25 cellular contexts compared by ENCODE assay signal in the genomic region with DNA sequence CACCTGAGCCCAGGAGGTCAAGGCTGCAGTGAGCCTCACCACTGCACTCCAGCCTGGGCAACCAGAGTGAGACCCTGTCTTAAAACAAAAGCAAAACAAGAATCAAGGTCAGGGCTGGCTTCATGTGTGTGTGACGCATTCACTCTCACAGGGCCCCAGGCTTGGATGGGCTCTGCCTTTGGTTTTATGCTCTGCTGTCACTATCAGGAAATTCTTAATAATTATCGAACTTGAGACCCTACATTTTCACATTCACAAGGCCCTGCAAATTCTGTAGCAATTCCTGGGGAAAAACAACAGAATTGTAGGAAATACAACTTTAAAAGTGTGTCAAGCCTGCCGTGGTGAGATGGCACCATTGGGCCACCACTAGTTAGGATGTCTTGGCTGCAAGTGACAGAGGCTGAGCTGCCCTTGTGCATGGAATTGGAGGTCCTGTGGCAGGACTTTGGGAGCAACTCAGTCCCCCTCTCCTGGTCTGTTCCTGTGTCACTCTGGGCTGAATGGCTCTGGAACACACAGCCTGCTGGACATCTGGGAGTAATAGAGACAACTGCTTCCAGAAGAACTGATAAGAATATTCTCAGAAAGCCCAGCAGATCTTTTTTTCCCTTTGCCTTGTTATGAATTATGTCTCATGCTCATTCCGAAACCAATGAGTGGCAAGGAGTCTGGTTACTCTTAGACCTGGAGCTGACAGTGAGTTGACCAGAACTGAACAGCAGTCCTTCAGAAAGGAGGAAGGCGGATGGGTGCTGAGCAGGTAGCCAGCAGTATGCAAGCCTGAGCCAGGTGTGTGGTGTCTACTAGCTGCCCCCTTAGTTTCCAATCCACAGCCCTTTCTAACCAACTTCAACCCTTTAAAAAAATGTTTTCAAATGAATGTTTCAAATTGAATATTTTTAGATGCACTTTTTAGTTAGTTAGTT.
"Had no signal": no experiment of that assay in that cellular context is flagged by ENCODE, and none has a peak within 500 bp of the region (broad histone marks: within the 10 kb centered on the region; RNA-seq: fewer than 3 reads in every experiment).

No MANE protein-coding gene starts in this region.

- ATAC-seq: mucosa of descending colon; naive thymus-derived CD4-positive, alpha-beta T cell; natural killer cell treated with Interleukin-12 subunit alpha and Interleukin-12 subunit beta and Interleukin-15 and Interleukin-18, amount 100 ng/mL, for 72 hours; pancreas; right cardiac atrium; stimulated activated naive B cell treated with anti-CD40 and anti-IgM and Interleukin-4, amounts not matched to agents 10 μg/mL and 1 μg/mL and 100 μg/mL, for 72 hours; stimulated activated naive CD8-positive, alpha-beta T cell treated with anti-CD3 and anti-CD28 coated beads, Interleukin-15, Interleukin-2, amounts not matched to agents 100 U/mL and 50 U/mL, for 24 hours had no signal

- DNase-seq: islet precursor cell; left ventricle myocardium inferior; mesendoderm; midbrain; mucosa of descending colon; naive thymus-derived CD4-positive, alpha-beta T cell; pancreas; posterior cingulate gyrus; retina; right cardiac atrium; stimulated activated CD4-positive, alpha-beta T cell treated with anti-CD3 and anti-CD28 coated beads, Interleukin-12 subunit alpha, Interleukin-12 subunit beta, amount 100 ng/mL, for 4 hours; stimulated activated CD4-positive, alpha-beta T cell treated with anti-CD3 and anti-CD28 coated beads, Interleukin-15, amount 100 ng/mL, for 24 hours; stimulated activated CD4-positive, alpha-beta T cell treated with anti-CD3 and anti-CD28 coated beads, Interleukin-2, amount 100 ng/mL, for 24 hours; stimulated activated CD4-positive, alpha-beta T cell treated with anti-CD3 and anti-CD28 coated beads, Interleukin-4, amount 100 ng/mL, for 1 hour; stimulated activated naive B cell treated with anti-CD40 and anti-IgM and Interleukin-4, amounts not matched to agents 10 μg/mL and 1 μg/mL and 100 μg/mL, for 72 hours; stimulated activated naive CD8-positive, alpha-beta T cell treated with anti-CD3 and anti-CD28 coated beads, Interleukin-15, Interleukin-2, amounts not matched to agents 100 U/mL and 50 U/mL, for 24 hours; stomach; testis; thyroid gland; transverse colon; upper lobe of left lung had no signal

- H3K9me3 ChIP-seq: left ventricle myocardium inferior, mucosa of descending colon, pancreas, prostate gland, stomach, testis, thyroid gland, transverse colon, upper lobe of left lung, vagina had no signal

- H3K36me3 Mint-ChIP-seq: natural killer cell treated with Interleukin-12 subunit alpha and Interleukin-12 subunit beta and Interleukin-15 and Interleukin-18, amount 100 ng/mL, for 72 hours had no signal

- H3K4me3 Mint-ChIP-seq: naive thymus-derived CD4-positive, alpha-beta T cell; natural killer cell treated with Interleukin-12 subunit alpha and Interleukin-12 subunit beta and Interleukin-15 and Interleukin-18, amount 100 ng/mL, for 72 hours; stimulated activated naive B cell treated with anti-CD40 and anti-IgM and Interleukin-4, amounts not matched to agents 10 μg/mL and 1 μg/mL and 100 μg/mL, for 72 hours had no signal

- H3K9me3 Mint-ChIP-seq: naive thymus-derived CD4-positive, alpha-beta T cell; natural killer cell treated with Interleukin-12 subunit alpha and Interleukin-12 subunit beta and Interleukin-15 and Interleukin-18, amount 100 ng/mL, for 72 hours; stimulated activated naive B cell treated with anti-CD40 and anti-IgM and Interleukin-4, amounts not matched to agents 10 μg/mL and 1 μg/mL and 100 μg/mL, for 72 hours had no signal

- H3K27ac ChIP-seq: left ventricle myocardium inferior, pancreas, prostate gland, stomach, testis, thyroid gland, transverse colon, upper lobe of left lung, vagina had no signal

- H3K27me3 Mint-ChIP-seq: naive thymus-derived CD4-positive, alpha-beta T cell; natural killer cell treated with Interleukin-12 subunit alpha and Interleukin-12 subunit beta and Interleukin-15 and Interleukin-18, amount 100 ng/mL, for 72 hours; stimulated activated naive B cell treated with anti-CD40 and anti-IgM and Interleukin-4, amounts not matched to agents 10 μg/mL and 1 μg/mL and 100 μg/mL, for 72 hours had no signal

- H3K36me3 ChIP-seq: left ventricle myocardium inferior, pancreas, prostate gland, stomach, thyroid gland, transverse colon, upper lobe of left lung, vagina had no signal

- H3K4me1 ChIP-seq: prostate gland had no signal

- FAIRE-seq: pancreas had no signal

- H3K27ac Mint-ChIP-seq: natural killer cell treated with Interleukin-12 subunit alpha and Interleukin-12 subunit beta and Interleukin-15 and Interleukin-18, amount 100 ng/mL, for 72 hours; stimulated activated naive B cell treated with anti-CD40 and anti-IgM and Interleukin-4, amounts not matched to agents 10 μg/mL and 1 μg/mL and 100 μg/mL, for 72 hours had no signal

- H3K4me3 ChIP-seq: left ventricle myocardium inferior, lung, mucosa of descending colon, pancreas, prostate gland, stomach, testis, thyroid gland, transverse colon, upper lobe of left lung, vagina had no signal

- H3K27me3 ChIP-seq: pancreas, stomach, testis, thyroid gland, transverse colon, upper lobe of left lung, vagina had no signal
